ENCODE assay signal across 8 cellular contexts in genomic region chr13:32838985-32839384, GRCh38.
DNase-seq lines count a peak whose midpoint lies in the region; ATAC-seq, FAIRE-seq and TF ChIP-seq lines count a peak whose summit lies in the region.

No MANE protein-coding gene starts in this region.

- ATAC-seq in GM19351 (IDR thresholded peaks at IDR 0.05; ENCODE audit: unreplicated experiment) (peak; percentile 66), HG03520 (IDR thresholded peaks at IDR 0.05; ENCODE audit: unreplicated experiment) (peak; percentile 76), pancreas (peak in 3 of 4 donors; percentile 77 to 95 (median 89)), GM18505 (IDR thresholded peaks at IDR 0.05; ENCODE audit: unreplicated experiment) (no peak)
- peak; percentile 74 for ATAC-seq in activated CD8-positive, alpha-beta T cell treated with anti-CD3 and anti-CD28 coated beads for 36 hours

- H3K27me3 ChIP-seq in pancreas = no peaks in the 10 kb centered on the region

- no peaks in the 10 kb centered on the region for H3K36me3 ChIP-seq in pancreas

- no peaks in the 10 kb centered on the region for H3K27me3 Mint-ChIP-seq in activated CD8-positive, alpha-beta T cell treated with anti-CD3 and anti-CD28 coated beads for 36 hours

- H3K4me1 ChIP-seq in pancreas = no peaks in the 10 kb centered on the region

- H3K4me3 Mint-ChIP-seq in activated CD8-positive, alpha-beta T cell treated with anti-CD3 and anti-CD28 coated beads for 36 hours = no peak overlapping the region

- CTCF ChIA-PET in activated CD8-positive, alpha-beta T cell treated with anti-CD3 and anti-CD28 coated beads for 36 hours (lab: Charles Lee) = no interaction called here
- CTCF ChIA-PET in HEK293T (lab: Yijun Ruan, JAX) = interaction anchor here (0.6 kb wide), 1 partner anchor 675 kb away, joined by 4 read pairs; no protein-coding TSS in a partner anchor

- peak overlapping the region in 1 of 4 donors; percentile 13 for H3K27ac ChIP-seq in pancreas

- peak overlapping the region; percentile 24 for H3K27ac Mint-ChIP-seq in activated CD8-positive, alpha-beta T cell treated with anti-CD3 and anti-CD28 coated beads for 36 hours

- peaks cover 12% of the 10 kb centered on the region for H3K4me1 Mint-ChIP-seq in activated CD8-positive, alpha-beta T cell treated with anti-CD3 and anti-CD28 coated beads for 36 hours (ENCODE audit: low read depth)

- H3K4me3 ChIP-seq in pancreas = no peak overlapping the region

- H3K36me3 Mint-ChIP-seq in activated CD8-positive, alpha-beta T cell treated with anti-CD3 and anti-CD28 coated beads for 36 hours (ENCODE audit: low read depth) = peaks cover under 1% of the 10 kb centered on the region

- TF ChIP-seq POLR2A in GM18505 (IDR thresholded peaks at IDR 0.05; ENCODE audit: borderline replicate concordance, extremely low read depth, insufficient read depth, insufficient read length) = no peak

- no peak for FAIRE-seq in pancreas (lab: Jason Lieb, UNC)

- intact Hi-C loops in activated CD8-positive, alpha-beta T cell treated with anti-CD3 and anti-CD28 coated beads for 36 hours (cut with micrococcal nuclease) = no loop called here
- intact Hi-C loops in pancreas (cut with DNase I) = no loop called here

- POLR2A ChIA-PET in activated CD8-positive, alpha-beta T cell treated with anti-CD3 and anti-CD28 coated beads for 36 hours (lab: Charles Lee) = interaction anchor here (0.7 kb wide), 1 partner anchor 59 kb away, joined by 3 read pairs; no protein-coding TSS in a partner anchor
- POLR2A ChIA-PET in HEK293T (lab: Yijun Ruan, JAX) = no interaction called here

- TF ChIP-seq CTCF in activated CD8-positive, alpha-beta T cell treated with anti-CD3 and anti-CD28 coated beads for 36 hours (IDR thresholded peaks at IDR 0.05) = no peak
- no peak for TF ChIP-seq CTCF in pancreas (IDR thresholded peaks at IDR 0.05)

- peaks cover 6% of the 10 kb centered on the region for H3K9me3 Mint-ChIP-seq in activated CD8-positive, alpha-beta T cell treated with anti-CD3 and anti-CD28 coated beads for 36 hours

- WGBS in pancreas, 2 donors = 38% methylated on average over 3 of the region's 3 CpGs

- no peaks in the 10 kb centered on the region for H3K9me3 ChIP-seq in pancreas

- DNase-seq in DMS153 treated with DMSO at 0.1 percent for 48 hours (lab: John Stamatoyannopoulos, UW; ENCODE audit: unreplicated experiment) = peak; percentile 88
- DNase-seq in activated CD8-positive, alpha-beta T cell treated with anti-CD3 and anti-CD28 coated beads for 36 hours = peak; percentile 20
- DNase-seq in pancreas = peak in 1 of 6 donors; percentile 11
- DNase-seq in OCI-M2 (lab: John Stamatoyannopoulos, UW; ENCODE audit: unreplicated experiment) = no peak
- DNase-seq in HEK293T (ENCODE audit: extremely low spot score) = no peak

TF ChIP-seq in HEK293T, 16 proteins besides CTCF, POLR2A, EP300 and RAD21:
- TF ChIP-seq, protein P1, sequence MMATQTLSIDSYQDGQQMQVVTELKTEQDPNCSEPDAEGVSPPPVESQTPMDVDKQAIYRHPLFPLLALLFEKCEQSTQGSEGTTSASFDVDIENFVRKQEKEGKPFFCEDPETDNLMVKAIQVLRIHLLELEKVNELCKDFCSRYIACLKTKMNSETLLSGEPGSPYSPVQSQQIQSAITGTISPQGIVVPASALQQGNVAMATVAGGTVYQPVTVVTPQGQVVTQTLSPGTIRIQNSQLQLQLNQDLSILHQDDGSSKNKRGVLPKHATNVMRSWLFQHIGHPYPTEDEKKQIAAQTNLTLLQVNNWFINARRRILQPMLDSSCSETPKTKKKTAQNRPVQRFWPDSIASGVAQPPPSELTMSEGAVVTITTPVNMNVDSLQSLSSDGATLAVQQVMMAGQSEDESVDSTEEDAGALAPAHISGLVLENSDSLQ (IDR thresholded peaks at IDR 0.05) = no peak
- TF ChIP-seq SUZ12 (IDR thresholded peaks at IDR 0.05) (no peak), L3MBTL2 (conservative IDR thresholded peaks at IDR 0.05) (no peak), HDGF (IDR thresholded peaks at IDR 0.05; ENCODE audit: borderline replicate concordance) (no peak), CTBP1 (IDR thresholded peaks at IDR 0.05; ENCODE audit: borderline replicate concordance) (no peak)

Comparison
In these comparisons a context has a peak if more than half of its experiments do, and no peak if none do; other contexts are left out.
1. DNase-seq: peak in DMS153 treated with DMSO at 0.1 percent for 48 hours (single experiment) and activated CD8-positive, alpha-beta T cell treated with anti-CD3 and anti-CD28 coated beads for 36 hours (single experiment); none in OCI-M2 (single experiment) and HEK293T (single experiment).